In genomic region chr1:216462061-216462775, GRCh38 we compare ENCODE assay signal across 25 cellular contexts. TPM values are rescaled to one million over a fixed set of nuclear protein-coding genes. Genes with fewer than 3 reads are reported as not detected.
DNase-seq lines count a peak whose midpoint lies in the region; ATAC-seq and TF ChIP-seq lines count a peak whose summit lies in the region.
"Had no signal": no experiment of that assay in that cellular context is flagged by ENCODE, and none has a peak within 500 bp of the region (broad histone marks: within the 10 kb centered on the region; RNA-seq: fewer than 3 reads in every experiment).

No MANE protein-coding gene starts in this region.

- H3K4me3 Mint-ChIP-seq in mesothelial cell of epicardium: no peak overlapping the region
- H3K4me3 Mint-ChIP-seq: activated naive CD4-positive, alpha-beta T cell treated with anti-CD3 and anti-CD28 coated beads, Interleukin-2, amount 50 U/mL, for 24 hours; activated T-cell treated with anti-CD3 and anti-CD28 coated beads, Interleukin-2, amount 50 U/mL, for 72 hours; B cell; memory B cell; nephron; T-helper 1 cell treated with Interleukin-12 subunit alpha and Interleukin-12 subunit beta and Interleukin-4 antibody, amounts not matched to agents 30 μg/mL and 1 μg/mL, for 36 hours had no signal

- no peaks in the 10 kb centered on the region for H3K36me3 Mint-ChIP-seq in mesothelial cell of epicardium
- H3K36me3 Mint-ChIP-seq: activated naive CD4-positive, alpha-beta T cell treated with anti-CD3 and anti-CD28 coated beads, Interleukin-2, amount 50 U/mL, for 24 hours; memory B cell had no signal

- H4K20me1 ChIP-seq in PC-3 (ENCODE audit: low read length): no peaks in the 10 kb centered on the region

- H3K9ac ChIP-seq in PC-3 (ENCODE audit: low read length): no peak overlapping the region

- H3K9me2 ChIP-seq in PC-3 (replicated peaks; ENCODE audit: low read length): no peaks in the 10 kb centered on the region

- no peaks in the 10 kb centered on the region for H3K9me3 Mint-ChIP-seq in mesothelial cell of epicardium
- H3K9me3 Mint-ChIP-seq: memory B cell; nephron; T-helper 1 cell treated with Interleukin-12 subunit alpha and Interleukin-12 subunit beta and Interleukin-4 antibody, amounts not matched to agents 30 μg/mL and 1 μg/mL, for 36 hours had no signal

- TF ChIP-seq POLR2A in lower leg skin (IDR thresholded peaks at IDR 0.05): no peak

- DNase-seq in EL (peak; percentile 66), PC-3 (peak; percentile 51), choroid plexus epithelial cell (ENCODE audit: low read depth) (peak; percentile 78), mesothelial cell of epicardium (ENCODE audit: low spot score in 2 of 2, unreplicated experiment in 2 of 2) (no peak), lower leg skin (ENCODE audit: low spot score in 2 of 2) (no peak), dedifferentiated amniotic fluid mesenchymal stem cell (ENCODE audit: extremely low spot score) (no peak), AML-193 (lab: John Stamatoyannopoulos, UW) (no peak)
- no peak for DNase-seq in stimulated activated naive CD8-positive, alpha-beta T cell treated with anti-CD3 and anti-CD28 coated beads, Interleukin-15, Interleukin-2, amounts not matched to agents 100 U/mL and 50 U/mL, for 24 hours
- DNase-seq: activated CD4-positive, CD25-positive, alpha-beta regulatory T cell; activated T-cell treated with anti-CD3 and anti-CD28 coated beads, Interleukin-2, amount 50 U/mL, for 72 hours; hypothalamus; NCI-H146; NCI-H2227 treated with DMSO at 0.1 percent for 48 hours; Right ventricle myocardium superior; small intestine had no signal

- BruUV-seq in PC-3 (replicated peaks; lab: Mats Ljungman, UMichigan): no TSS peak

- intact Hi-C loops in PC-3 (cut with micrococcal nuclease) (loop anchor here (5.0 to 10.0 kb wide), 2 partner anchors 240 to 543 kb away; no protein-coding TSS in a partner anchor), lower leg skin (cut with DNase I; ENCODE audit: low total_unique reads) (no loop called here)

- no peak for ATAC-seq in PC-3
- ATAC-seq in stimulated activated naive CD8-positive, alpha-beta T cell treated with anti-CD3 and anti-CD28 coated beads, Interleukin-15, Interleukin-2, amounts not matched to agents 100 U/mL and 50 U/mL, for 24 hours: no peak
- ATAC-seq: activated T-cell treated with anti-CD3 and anti-CD28 coated beads, Interleukin-2, amount 50 U/mL, for 72 hours had no signal

- H3K27ac ChIP-seq in PC-3 (ENCODE audit: low read length): no peak overlapping the region
- H3K27ac ChIP-seq: esophagus muscularis mucosa, suprapubic skin had no signal

- H3K4me1 ChIP-seq in PC-3 (ENCODE audit: insufficient read depth, low read length): peaks cover 64% of the 10 kb centered on the region
- H3K4me1 ChIP-seq: suprapubic skin had no signal

- no peaks in the 10 kb centered on the region for H3K79me2 ChIP-seq in PC-3 (ENCODE audit: low read length)

- H3K4me3 ChIP-seq in PC-3 (ENCODE audit: low read length): no peak overlapping the region
- H3K4me3 ChIP-seq in choroid plexus epithelial cell (ENCODE audit: low read depth, low read length): no peak overlapping the region
- H3K4me3 ChIP-seq in lower leg skin (ENCODE audit: low read depth, poor library complexity, severe bottlenecking): no peak overlapping the region
- H3K4me3 ChIP-seq: esophagus muscularis mucosa, suprapubic skin had no signal

- peaks cover 57% of the 10 kb centered on the region for H3K4me1 Mint-ChIP-seq in mesothelial cell of epicardium
- H3K4me1 Mint-ChIP-seq: activated naive CD4-positive, alpha-beta T cell treated with anti-CD3 and anti-CD28 coated beads, Interleukin-2, amount 50 U/mL, for 24 hours; B cell; memory B cell; nephron had no signal

- CTCF ChIA-PET in PC-3 (lab: Charles Lee): no interaction called here

- no peaks in the 10 kb centered on the region for H3K36me3 ChIP-seq in PC-3 (ENCODE audit: low read depth, low read length)
- H3K36me3 ChIP-seq: esophagus muscularis mucosa, suprapubic skin had no signal

- no peak overlapping the region for H2AFZ ChIP-seq in PC-3 (ENCODE audit: low read length)

- H3K27me3 Mint-ChIP-seq in mesothelial cell of epicardium (ENCODE audit: low read depth): no peaks in the 10 kb centered on the region
- H3K27me3 Mint-ChIP-seq: activated naive CD4-positive, alpha-beta T cell treated with anti-CD3 and anti-CD28 coated beads, Interleukin-2, amount 50 U/mL, for 24 hours; B cell; memory B cell had no signal

- peak overlapping the region; percentile 50 for H3K27ac Mint-ChIP-seq in mesothelial cell of epicardium
- H3K27ac Mint-ChIP-seq: activated naive CD4-positive, alpha-beta T cell treated with anti-CD3 and anti-CD28 coated beads, Interleukin-2, amount 50 U/mL, for 24 hours; activated T-cell treated with anti-CD3 and anti-CD28 coated beads, Interleukin-2, amount 50 U/mL, for 72 hours; B cell; memory B cell; nephron; T-helper 1 cell treated with Interleukin-12 subunit alpha and Interleukin-12 subunit beta and Interleukin-4 antibody, amounts not matched to agents 30 μg/mL and 1 μg/mL, for 36 hours had no signal

- no peaks in the 10 kb centered on the region for H3F3A ChIP-seq in PC-3 (ENCODE audit: low read length, unreplicated experiment)

- POLR2A ChIA-PET in PC-3 (lab: Charles Lee; ENCODE audit: unreplicated experiment): no interaction called here

- H3K9me3 ChIP-seq in PC-3 (ENCODE audit: low read length): no peaks in the 10 kb centered on the region
- H3K9me3 ChIP-seq: esophagus muscularis mucosa, suprapubic skin had no signal

- 58 to 61% methylated on average over 3 of the region's 3 CpGs for WGBS in lower leg skin, 2 donors

- TF ChIP-seq CTCF in PC-3 (conservative IDR thresholded peaks at IDR 0.05; ENCODE audit: low read depth, low read length) (no peak), choroid plexus epithelial cell (conservative IDR thresholded peaks at IDR 0.05; ENCODE audit: low read depth, low read length) (no peak), mesothelial cell of epicardium (IDR thresholded peaks at IDR 0.05; ENCODE audit: unreplicated experiment) (no peak), lower leg skin (IDR thresholded peaks at IDR 0.05) (no peak)

- H3K4me2 ChIP-seq in PC-3 (ENCODE audit: low read length): no peak overlapping the region

- H3K27me3 ChIP-seq in PC-3 (ENCODE audit: low read length): no peaks in the 10 kb centered on the region
- H3K27me3 ChIP-seq: esophagus muscularis mucosa, suprapubic skin had no signal

RNA-seq across cellular contexts. Expression of gene USH2A, which starts 39.0 kb away (rescaled TPM):
- total RNA-seq in PC-3 (2014; rRNA removed) (not detected in 2 replicates), mesothelial cell of epicardium (0.02 to 0.05 TPM (median 0.04 TPM) in 3 replicates), lower leg skin (under 1 TPM in 2 of 4 donors, not detected in 2; 0.03 to 0.25 TPM)
- total RNA-seq: activated T-cell treated with anti-CD3 and anti-CD28 coated beads, Interleukin-2, amount 50 U/mL, for 72 hours; B cell; kidney epithelial cell; MCF 10A; posterior vena cava had no signal

Comparison
In these comparisons a context has a peak if more than half of its experiments do, and no peak if none do; other contexts are left out.
1. DNase-seq: peak in EL (single experiment), PC-3 (single experiment) and choroid plexus epithelial cell (single experiment); none in mesothelial cell of epicardium (0 of 2), stimulated activated naive CD8-positive, alpha-beta T cell treated with anti-CD3 and anti-CD28 coated beads, Interleukin-15, Interleukin-2, amounts not matched to agents 100 U/mL and 50 U/mL, for 24 hours (single experiment), lower leg skin (0 of 2), dedifferentiated amniotic fluid mesenchymal stem cell (single experiment) and AML-193 (0 of 2).